In genomic region chr16:76857402-76857801, GRCh38 we compare ENCODE assay signal across 7 cellular contexts.
"Had no signal": no experiment of that assay in that cellular context is flagged by ENCODE, and none has a peak within 500 bp of the region (broad histone marks: within the 10 kb centered on the region; RNA-seq: fewer than 3 reads in every experiment).

No MANE protein-coding gene starts in this region.

- H3K4me3 ChIP-seq: K562 had no signal

- DNase-seq: IMR-90, KBM-7, KG1 had no signal

- ATAC-seq: HepG2, K562 had no signal

- H3K27ac ChIP-seq: HL-60 had no signal

- H3K4me1 Mint-ChIP-seq: IgD-negative memory B cell had no signal

- H3K27ac Mint-ChIP-seq: IgD-negative memory B cell had no signal

- H3K4me3 Mint-ChIP-seq: IgD-negative memory B cell had no signal
